Comparison of ENCODE assay signal across 1 cellular context in the genomic region with DNA sequence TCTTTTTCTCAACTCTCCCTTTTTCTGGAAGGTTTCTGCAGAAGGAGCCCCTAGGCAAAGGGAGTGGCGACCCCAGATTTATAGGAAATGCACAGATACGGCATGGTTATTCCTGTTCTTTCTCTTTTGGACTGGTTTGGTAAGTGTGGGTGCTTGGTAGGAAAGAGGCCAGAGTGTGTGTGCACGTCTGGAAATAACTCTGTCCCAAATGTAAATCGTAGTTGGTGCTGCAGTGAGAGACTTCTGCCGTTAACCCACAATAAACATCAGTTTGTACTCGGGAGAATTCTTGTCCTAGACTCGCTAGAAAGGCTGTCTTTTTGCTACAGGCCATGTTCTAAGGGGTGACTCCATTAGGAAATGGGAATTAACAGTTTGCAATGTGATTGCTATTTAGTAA.
TF ChIP-seq lines count a peak whose summit lies in the region.

No MANE protein-coding gene starts in this region.

TF ChIP-seq in HCT116, 20 proteins besides CTCF, POLR2A, EP300 and RAD21 (continued from another document):
- TF ChIP-seq YY1 (IDR thresholded peaks at IDR 0.05; ENCODE audit: extremely low read depth, insufficient replicate concordance, low read depth, low read length), result no peak
- no peak for TF ChIP-seq EZH2 (IDR thresholded peaks at IDR 0.05)
